ENCODE assay signal across 14 cellular contexts in genomic region chr11:68545796-68546195, GRCh38.
DNase-seq lines count a peak whose midpoint lies in the region; ATAC-seq, FAIRE-seq and TF ChIP-seq lines count a peak whose summit lies in the region.
"Had no signal": no experiment of that assay in that cellular context is flagged by ENCODE, and none has a peak within 500 bp of the region (broad histone marks: within the 10 kb centered on the region; RNA-seq: fewer than 3 reads in every experiment).

No MANE protein-coding gene starts in this region.

- H3K4me3 Mint-ChIP-seq in activated CD8-positive, alpha-beta T cell treated with anti-CD3 and anti-CD28 coated beads for 36 hours: no peak overlapping the region
- no peak overlapping the region for H3K4me3 Mint-ChIP-seq in activated CD8-positive, alpha-beta T cell treated with anti-CD3 and anti-CD28 coated beads, Interleukin-2, amount 10 ng/mL, durations not matched to agents 7 days and 5 days
- no peak overlapping the region for H3K4me3 Mint-ChIP-seq in progenitor cell of endocrine pancreas (ENCODE audit: low read depth)
- no peak overlapping the region for H3K4me3 Mint-ChIP-seq in immature natural killer cell

- FAIRE-seq in H54 (lab: Jason Lieb, UNC): no peak
- FAIRE-seq: keratinocyte had no signal

- CTCF ChIA-PET in activated CD8-positive, alpha-beta T cell treated with anti-CD3 and anti-CD28 coated beads for 36 hours (lab: Charles Lee): interaction anchor here (0.6 kb wide), 1 partner anchor 72 kb away, joined by 4 read pairs; no protein-coding TSS in a partner anchor
- CTCF ChIA-PET in activated CD8-positive, alpha-beta T cell treated with anti-CD3 and anti-CD28 coated beads, Interleukin-2, amount 10 ng/mL, durations not matched to agents 7 days and 5 days (lab: Charles Lee): no interaction called here

- H3K27me3 Mint-ChIP-seq in activated CD8-positive, alpha-beta T cell treated with anti-CD3 and anti-CD28 coated beads for 36 hours: no peaks in the 10 kb centered on the region
- H3K27me3 Mint-ChIP-seq in activated CD8-positive, alpha-beta T cell treated with anti-CD3 and anti-CD28 coated beads, Interleukin-2, amount 10 ng/mL, durations not matched to agents 7 days and 5 days (ENCODE audit: low read depth): no peaks in the 10 kb centered on the region
- no peaks in the 10 kb centered on the region for H3K27me3 Mint-ChIP-seq in progenitor cell of endocrine pancreas
- peaks cover 0 to 3% (median 0%) of the 10 kb centered on the region in 3 donors for H3K27me3 Mint-ChIP-seq in immature natural killer cell (ENCODE audit: low read depth in 3 of 3)

- no peak overlapping the region for H3K4me3 ChIP-seq in epithelial cell of esophagus (ENCODE audit: low read length)
- H3K4me3 ChIP-seq: adrenal gland, tibial nerve had no signal

- H3K4me1 Mint-ChIP-seq in activated CD8-positive, alpha-beta T cell treated with anti-CD3 and anti-CD28 coated beads for 36 hours (ENCODE audit: low read depth): peaks cover 82% of the 10 kb centered on the region
- H3K4me1 Mint-ChIP-seq in activated CD8-positive, alpha-beta T cell treated with anti-CD3 and anti-CD28 coated beads, Interleukin-2, amount 10 ng/mL, durations not matched to agents 7 days and 5 days (ENCODE audit: low read depth): peaks cover 51% of the 10 kb centered on the region
- H3K4me1 Mint-ChIP-seq in progenitor cell of endocrine pancreas (ENCODE audit: low read depth) (peaks cover 39% of the 10 kb centered on the region), immature natural killer cell (peaks cover 66 to 93% of the 10 kb centered on the region in 2 donors)

- H3K27ac Mint-ChIP-seq in activated CD8-positive, alpha-beta T cell treated with anti-CD3 and anti-CD28 coated beads for 36 hours: peak overlapping the region; percentile 59
- H3K27ac Mint-ChIP-seq in activated CD8-positive, alpha-beta T cell treated with anti-CD3 and anti-CD28 coated beads, Interleukin-2, amount 10 ng/mL, durations not matched to agents 7 days and 5 days: no peak overlapping the region
- H3K27ac Mint-ChIP-seq in progenitor cell of endocrine pancreas: peak overlapping the region; percentile 73
- peak overlapping the region in 2 of 6 donors; percentile 32 to 36 for H3K27ac Mint-ChIP-seq in immature natural killer cell

- H3K9me3 Mint-ChIP-seq in activated CD8-positive, alpha-beta T cell treated with anti-CD3 and anti-CD28 coated beads for 36 hours: no peaks in the 10 kb centered on the region
- no peaks in the 10 kb centered on the region for H3K9me3 Mint-ChIP-seq in activated CD8-positive, alpha-beta T cell treated with anti-CD3 and anti-CD28 coated beads, Interleukin-2, amount 10 ng/mL, durations not matched to agents 7 days and 5 days (ENCODE audit: insufficient read depth)
- H3K9me3 Mint-ChIP-seq in progenitor cell of endocrine pancreas (ENCODE audit: low read depth) (no peaks in the 10 kb centered on the region), immature natural killer cell (no peaks in the 10 kb centered on the region)

- no peak for ATAC-seq in activated CD8-positive, alpha-beta T cell treated with anti-CD3 and anti-CD28 coated beads for 36 hours
- ATAC-seq in activated CD8-positive, alpha-beta T cell treated with anti-CD3 and anti-CD28 coated beads, Interleukin-2, amount 10 ng/mL, durations not matched to agents 7 days and 5 days: no peak
- no peak for ATAC-seq in HG02678 (IDR thresholded peaks at IDR 0.05; ENCODE audit: unreplicated experiment)

- DNase-seq in activated CD8-positive, alpha-beta T cell treated with anti-CD3 and anti-CD28 coated beads for 36 hours: no peak
- no peak for DNase-seq in activated CD8-positive, alpha-beta T cell treated with anti-CD3 and anti-CD28 coated beads, Interleukin-2, amount 10 ng/mL, durations not matched to agents 7 days and 5 days
- DNase-seq in NCI-H2029 (lab: John Stamatoyannopoulos, UW): peak; percentile 24
- peak; percentile 80 for DNase-seq in epithelial cell of esophagus (ENCODE audit: low read depth)
- no peak for DNase-seq in progenitor cell of endocrine pancreas (ENCODE audit: low spot score, unreplicated experiment)
- DNase-seq in H54 (ENCODE audit: insufficient read length, low spot score): no peak
- no peak for DNase-seq in immature natural killer cell
- DNase-seq: activated CD8-positive, alpha-beta memory T cell treated with anti-CD3 and anti-CD28 coated beads, Interleukin-2, amount 50 U/mL, for 4 hours; glutamatergic neuron; NCI-H1694 treated with DMSO at 0.1 percent for 48 hours had no signal

- TF ChIP-seq POLR2A in H54 (IDR thresholded peaks at IDR 0.05; ENCODE audit: low read depth, low read length): no peak

- no peak for TF ChIP-seq CTCF in activated CD8-positive, alpha-beta T cell treated with anti-CD3 and anti-CD28 coated beads for 36 hours (IDR thresholded peaks at IDR 0.05)
- no peak for TF ChIP-seq CTCF in epithelial cell of esophagus (IDR thresholded peaks at IDR 0.05; ENCODE audit: insufficient read depth, low read depth, low read length, missing control alignments)
- no peak for TF ChIP-seq CTCF in progenitor cell of endocrine pancreas (IDR thresholded peaks at IDR 0.05; ENCODE audit: unreplicated experiment)

- H3K36me3 Mint-ChIP-seq in activated CD8-positive, alpha-beta T cell treated with anti-CD3 and anti-CD28 coated beads for 36 hours (ENCODE audit: low read depth): peaks cover 71% of the 10 kb centered on the region
- peaks cover 71% of the 10 kb centered on the region for H3K36me3 Mint-ChIP-seq in activated CD8-positive, alpha-beta T cell treated with anti-CD3 and anti-CD28 coated beads, Interleukin-2, amount 10 ng/mL, durations not matched to agents 7 days and 5 days (ENCODE audit: low read depth)
- H3K36me3 Mint-ChIP-seq in progenitor cell of endocrine pancreas (ENCODE audit: insufficient read depth): peaks cover 38% of the 10 kb centered on the region
- peaks cover 4 to 27% (median 21%) of the 10 kb centered on the region in 3 donors for H3K36me3 Mint-ChIP-seq in immature natural killer cell

- intact Hi-C loops in activated CD8-positive, alpha-beta T cell treated with anti-CD3 and anti-CD28 coated beads for 36 hours (cut with micrococcal nuclease): no loop called here

- POLR2A ChIA-PET in activated CD8-positive, alpha-beta T cell treated with anti-CD3 and anti-CD28 coated beads for 36 hours (lab: Charles Lee): no interaction called here
- POLR2A ChIA-PET in activated CD8-positive, alpha-beta T cell treated with anti-CD3 and anti-CD28 coated beads, Interleukin-2, amount 10 ng/mL, durations not matched to agents 7 days and 5 days (lab: Charles Lee): no interaction called here

Comparison
In these comparisons a context has a peak if more than half of its experiments do, and no peak if none do; other contexts are left out.
1. DNase-seq: peak in NCI-H2029 (single experiment) and epithelial cell of esophagus (single experiment); none in activated CD8-positive, alpha-beta T cell treated with anti-CD3 and anti-CD28 coated beads for 36 hours (single experiment), activated CD8-positive, alpha-beta T cell treated with anti-CD3 and anti-CD28 coated beads, Interleukin-2, amount 10 ng/mL, durations not matched to agents 7 days and 5 days (single experiment), progenitor cell of endocrine pancreas (single experiment), H54 (single experiment) and immature natural killer cell (0 of 3).